Comparison of ENCODE assay signal across 1 cellular context in genomic region chr13:27620377-27621115, GRCh38.
A peak's percentile ranks its signal among the peaks of the same experiment; 100 is the strongest.
TF ChIP-seq lines count a peak whose summit lies in the region.

Gene LNX2, minus strand, starts transcription at chr13:27620529. Its CDS starts 38,826 bp downstream, at chr13:27581703.

TF ChIP-seq in HEK293, 187 proteins besides CTCF, POLR2A, EP300 and RAD21 (continued from another document and continues in another):
- peak; percentile 96; the same call in 1 of the 2 replicates for TF ChIP-seq PATZ1 (tag by site-specific recombination; IDR thresholded peaks at IDR 0.05)
- TF ChIP-seq ZBTB20 (tag by site-specific recombination; IDR thresholded peaks at IDR 0.05): peak; percentile 81
- TF ChIP-seq ZBTB17 (tag by site-specific recombination; IDR thresholded peaks at IDR 0.05): peak; percentile 71; the same call in 1 of the 2 replicates
- no peak for TF ChIP-seq ZNF830 (tag by site-specific recombination; IDR thresholded peaks at IDR 0.05; ENCODE audit: low read depth)
- no peak for TF ChIP-seq ZNF596 (tag by site-specific recombination; IDR thresholded peaks at IDR 0.05)
- TF ChIP-seq ZBTB7A (tag by site-specific recombination; IDR thresholded peaks at IDR 0.05; ENCODE audit: low read depth): no peak; the same call in 1 of the 2 replicates
- TF ChIP-seq ZBTB8A (tag by site-specific recombination; IDR thresholded peaks at IDR 0.05): peak; percentile 61
- no peak for TF ChIP-seq ZNF529 (tag by site-specific recombination; IDR thresholded peaks at IDR 0.05; ENCODE audit: insufficient replicate concordance)
- no peak for TF ChIP-seq ZNF24 (tag by site-specific recombination; IDR thresholded peaks at IDR 0.05)
- peak; percentile 86; the same call in 1 of the 2 replicates for TF ChIP-seq SCRT1 (tag by site-specific recombination; IDR thresholded peaks at IDR 0.05; ENCODE audit: borderline replicate concordance)
- TF ChIP-seq HIC1 (tag by site-specific recombination; IDR thresholded peaks at IDR 0.05): peak; percentile 85
- TF ChIP-seq ZNF416 (tag by site-specific recombination; IDR thresholded peaks at IDR 0.05): no peak
- TF ChIP-seq ZSCAN18 (tag by site-specific recombination; IDR thresholded peaks at IDR 0.05): peak; percentile 71; the same call in 1 of the 2 replicates
- peak; percentile 84 for TF ChIP-seq REST (tag by site-specific recombination; IDR thresholded peaks at IDR 0.05)
- TF ChIP-seq BCL11A (tag by site-specific recombination; IDR thresholded peaks at IDR 0.05; ENCODE audit: low read depth): peak; percentile 79; the same call in 1 of the 2 replicates
- TF ChIP-seq ZNF16 (tag by site-specific recombination; IDR thresholded peaks at IDR 0.05; ENCODE audit: low read depth): no peak
- TF ChIP-seq ZNF776 (tag by site-specific recombination; IDR thresholded peaks at IDR 0.05; ENCODE audit: borderline replicate concordance): no peak
- peak; percentile 94 for TF ChIP-seq ZNF341 (tag by site-specific recombination; IDR thresholded peaks at IDR 0.05; ENCODE audit: low read depth)
- TF ChIP-seq OSR2 (tag by site-specific recombination; IDR thresholded peaks at IDR 0.05): 0 out of 2 replicates have a peak, but pooled peaks have one; percentile 20
- peak; percentile 98 for TF ChIP-seq ZXDB (tag by site-specific recombination; IDR thresholded peaks at IDR 0.05)
- peak; percentile 94 for TF ChIP-seq PRDM10 (tag by site-specific recombination; IDR thresholded peaks at IDR 0.05)
- no peak for TF ChIP-seq ZNF114 (tag by site-specific recombination; IDR thresholded peaks at IDR 0.05)
- 0 out of 2 replicates have a peak, but pooled peaks have one; percentile 9 for TF ChIP-seq ZBTB21 (tag by site-specific recombination; IDR thresholded peaks at IDR 0.05)
- TF ChIP-seq ZBTB10 (tag by site-specific recombination; IDR thresholded peaks at IDR 0.05): peak; percentile 72; the same call in 1 of the 2 replicates
- TF ChIP-seq INSM2 (tag by site-specific recombination; IDR thresholded peaks at IDR 0.05): peak; percentile 46; the same call in 1 of the 2 replicates
- peak; percentile 69; the same call in 1 of the 2 replicates for TF ChIP-seq KLF10 (tag by site-specific recombination; IDR thresholded peaks at IDR 0.05)
- TF ChIP-seq ZNF623 (tag by site-specific recombination; IDR thresholded peaks at IDR 0.05): peak; percentile 4; the same call in 1 of the 2 replicates
- TF ChIP-seq ZEB2 (tag by site-specific recombination; IDR thresholded peaks at IDR 0.05): peak; percentile 96
- peak; percentile 28; the same call in 1 of the 2 replicates for TF ChIP-seq ZNF692 (tag by site-specific recombination; IDR thresholded peaks at IDR 0.05)
- TF ChIP-seq ZNF501 (tag by site-specific recombination; IDR thresholded peaks at IDR 0.05): 0 out of 2 replicates have a peak, but pooled peaks have one; percentile 76
- TF ChIP-seq SP3 (tag by site-specific recombination; IDR thresholded peaks at IDR 0.05): peak; percentile 90
- no peak for TF ChIP-seq ZNF280D (tag by site-specific recombination; IDR thresholded peaks at IDR 0.05)
